Comparison of ENCODE assay signal across 8 cellular contexts in genomic region chr4:55947912-55948725, GRCh38. TPM values are rescaled to one million over a fixed set of nuclear protein-coding genes. Genes with fewer than 3 reads are reported as not detected.
DNase-seq lines count a peak whose midpoint lies in the region; ATAC-seq and TF ChIP-seq lines count a peak whose summit lies in the region.

No MANE protein-coding gene starts in this region.

- H3K4me1 ChIP-seq in right lobe of liver, result no peaks in the 10 kb centered on the region

- intact Hi-C loops in right lobe of liver (cut with DNase I), result loop anchor here (10.0 kb wide), 2 partner anchors 357 to 367 kb away; no protein-coding TSS in a partner anchor

- H3K36me3 ChIP-seq in right lobe of liver, result no peaks in the 10 kb centered on the region

- H3K27ac ChIP-seq in right lobe of liver, result peak overlapping the region; percentile 70 to 82 (median 78)

- no peaks in the 10 kb centered on the region for H3K27me3 ChIP-seq in right lobe of liver

- H3K9me3 ChIP-seq in right lobe of liver, result no peaks in the 10 kb centered on the region

- TF ChIP-seq POLR2A in right lobe of liver (IDR thresholded peaks at IDR 0.05), result no peak

- peak; percentile 23 for DNase-seq in NOMO-1 treated with DMSO at 0.1 percent for 48 hours (lab: John Stamatoyannopoulos, UW; ENCODE audit: unreplicated experiment)
- DNase-seq in NOMO-1 treated with dmso at 0.1 percent for 144 hours (lab: John Stamatoyannopoulos, UW; ENCODE audit: unreplicated experiment), result no peak
- DNase-seq in T-helper 1 cell, result peak; percentile 10 to 71 (median 35)
- DNase-seq in cardiac fibroblast (ENCODE audit: low read depth in 2 of 2), result peak; percentile 96 to 97
- no peak for DNase-seq in right lobe of liver
- peak; percentile 39 for DNase-seq in stimulated activated CD8-positive, alpha-beta memory T cell treated with anti-CD3 and anti-CD28 coated beads, Interleukin-4, amount 100 ng/mL, for 48 hours
- no peak for DNase-seq in NCI-H1436 (lab: John Stamatoyannopoulos, UW)

- 9% methylated on average over 13 of the region's 19 CpGs for WGBS in right lobe of liver (ENCODE audit: insufficient coverage, low coverage, low lambda C conversion rate, missing lambda C conversion rate)

- peak overlapping the region; percentile 71 to 80 for H3K4me3 ChIP-seq in cardiac fibroblast (replicated peaks in 1 of 2; ENCODE audit: low read depth in 2 of 2, low read length in 2 of 2)
- peak overlapping the region; percentile 67 to 97 (median 96) for H3K4me3 ChIP-seq in right lobe of liver

- ATAC-seq in HG03139 (IDR thresholded peaks at IDR 0.05; ENCODE audit: unreplicated experiment), result peak; percentile 0
- peak in 2 of 4 donors; percentile 4 to 17 for ATAC-seq in right lobe of liver

- TF ChIP-seq CTCF in cardiac fibroblast (IDR thresholded peaks at IDR 0.05; ENCODE audit: low read depth, low read length) (no peak), right lobe of liver (IDR thresholded peaks at IDR 0.05) (no peak)

RNA-seq across cellular contexts. Expression of gene CEP135, which starts 0.6 kb away (rescaled TPM):
- 1 to 10 TPM in 5 of 6 experiments, under 1 TPM in 1; 0.59 to 2.4 (median 1.7) TPM for total RNA-seq in right lobe of liver

Comparison
In these comparisons a context has a peak if more than half of its experiments do, and no peak if none do; other contexts are left out.
1. DNase-seq: peak in NOMO-1 treated with DMSO at 0.1 percent for 48 hours (single experiment), T-helper 1 cell (5 of 5), cardiac fibroblast (2 of 2) and stimulated activated CD8-positive, alpha-beta memory T cell treated with anti-CD3 and anti-CD28 coated beads, Interleukin-4, amount 100 ng/mL, for 48 hours (single experiment); none in NOMO-1 treated with dmso at 0.1 percent for 144 hours (single experiment), right lobe of liver (0 of 3) and NCI-H1436 (single experiment).